In the genomic region with DNA sequence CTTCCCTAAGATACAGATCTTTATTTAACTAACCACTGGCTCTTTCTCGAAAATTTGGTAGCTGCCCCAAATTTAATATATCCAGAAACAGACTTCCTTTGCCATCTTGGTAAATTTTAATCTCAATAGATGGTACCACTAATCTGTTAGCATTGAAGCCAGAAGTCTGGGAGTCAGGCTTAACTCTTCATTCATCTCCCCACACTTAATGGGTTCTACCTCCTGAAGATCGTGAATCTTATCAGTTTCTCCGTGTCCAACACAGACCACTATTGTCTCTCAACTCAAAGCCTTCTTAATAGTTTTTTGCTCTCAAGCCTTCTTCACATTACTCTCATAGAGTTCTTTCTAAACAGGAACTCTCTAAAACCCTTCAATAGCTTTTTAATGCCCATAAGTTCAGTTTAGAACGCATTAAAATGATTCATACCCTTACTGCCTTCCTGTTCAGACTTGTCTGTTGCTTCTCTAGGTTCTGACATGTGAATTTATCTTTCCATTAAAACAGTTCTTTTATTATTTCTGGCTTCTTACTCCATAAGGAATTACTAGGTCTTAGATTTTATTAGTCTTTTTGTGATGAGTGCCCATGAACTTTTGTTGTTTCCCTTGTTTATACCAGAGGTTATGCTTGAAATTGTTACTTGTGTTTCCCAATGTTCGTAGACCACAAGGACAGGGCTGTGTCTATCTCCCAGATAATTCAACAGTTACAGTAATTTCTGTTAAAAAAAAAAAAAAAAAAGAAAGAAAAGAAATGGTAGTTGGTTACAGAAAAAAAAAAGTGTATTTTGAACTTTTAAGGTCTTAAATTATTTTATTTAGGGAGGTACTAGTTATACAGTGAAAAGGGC, we compare ENCODE assay signal across 1 cellular context.
TF ChIP-seq lines count a peak whose summit lies in the region.

No MANE protein-coding gene starts in this region.

TF ChIP-seq in HEK293, 187 proteins besides CTCF, POLR2A, EP300 and RAD21 (continued from another document and continues in another):
- TF ChIP-seq, protein P1, sequence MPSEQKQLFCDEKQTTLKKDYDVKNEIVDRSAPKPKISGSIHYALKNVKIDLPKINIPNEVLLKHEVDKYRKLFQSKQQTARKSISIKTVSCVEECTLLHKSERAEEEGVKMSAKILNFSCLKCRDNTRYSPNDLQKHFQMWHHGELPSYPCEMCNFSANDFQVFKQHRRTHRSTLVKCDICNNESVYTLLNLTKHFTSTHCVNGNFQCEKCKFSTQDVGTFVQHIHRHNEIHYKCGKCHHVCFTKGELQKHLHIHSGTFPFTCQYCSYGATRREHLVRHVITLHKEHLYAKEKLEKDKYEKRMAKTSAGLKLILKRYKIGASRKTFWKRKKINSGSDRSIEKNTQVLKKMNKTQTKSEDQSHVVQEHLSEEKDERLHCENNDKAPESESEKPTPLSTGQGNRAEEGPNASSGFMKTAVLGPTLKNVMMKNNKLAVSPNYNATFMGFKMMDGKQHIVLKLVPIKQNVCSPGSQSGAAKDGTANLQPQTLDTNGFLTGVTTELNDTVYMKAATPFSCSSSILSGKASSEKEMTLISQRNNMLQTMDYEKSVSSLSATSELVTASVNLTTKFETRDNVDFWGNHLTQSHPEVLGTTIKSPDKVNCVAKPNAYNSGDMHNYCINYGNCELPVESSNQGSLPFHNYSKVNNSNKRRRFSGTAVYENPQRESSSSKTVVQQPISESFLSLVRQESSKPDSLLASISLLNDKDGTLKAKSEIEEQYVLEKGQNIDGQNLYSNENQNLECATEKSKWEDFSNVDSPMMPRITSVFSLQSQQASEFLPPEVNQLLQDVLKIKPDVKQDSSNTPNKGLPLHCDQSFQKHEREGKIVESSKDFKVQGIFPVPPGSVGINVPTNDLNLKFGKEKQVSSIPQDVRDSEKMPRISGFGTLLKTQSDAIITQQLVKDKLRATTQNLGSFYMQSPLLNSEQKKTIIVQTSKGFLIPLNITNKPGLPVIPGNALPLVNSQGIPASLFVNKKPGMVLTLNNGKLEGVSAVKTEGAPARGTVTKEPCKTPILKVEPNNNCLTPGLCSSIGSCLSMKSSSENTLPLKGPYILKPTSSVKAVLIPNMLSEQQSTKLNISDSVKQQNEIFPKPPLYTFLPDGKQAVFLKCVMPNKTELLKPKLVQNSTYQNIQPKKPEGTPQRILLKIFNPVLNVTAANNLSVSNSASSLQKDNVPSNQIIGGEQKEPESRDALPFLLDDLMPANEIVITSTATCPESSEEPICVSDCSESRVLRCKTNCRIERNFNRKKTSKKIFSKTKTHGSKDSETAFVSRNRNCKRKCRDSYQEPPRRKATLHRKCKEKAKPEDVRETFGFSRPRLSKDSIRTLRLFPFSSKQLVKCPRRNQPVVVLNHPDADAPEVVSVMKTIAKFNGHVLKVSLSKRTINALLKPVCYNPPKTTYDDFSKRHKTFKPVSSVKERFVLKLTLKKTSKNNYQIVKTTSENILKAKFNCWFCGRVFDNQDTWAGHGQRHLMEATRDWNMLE (tag by site-specific recombination; conservative IDR thresholded peaks at IDR 0.05; ENCODE audit: low read depth), result no peak
- TF ChIP-seq ZNF768 (tag by site-specific recombination; IDR thresholded peaks at IDR 0.05) (no peak), ZNF169 (tag by site-specific recombination; IDR thresholded peaks at IDR 0.05) (no peak), ZNF202 (tag by site-specific recombination; IDR thresholded peaks at IDR 0.05; ENCODE audit: borderline replicate concordance) (no peak), ZNF514 (tag by site-specific recombination; IDR thresholded peaks at IDR 0.05) (no peak), ZNF555 (tag by site-specific recombination; conservative IDR thresholded peaks at IDR 0.05) (no peak), SETDB1 (IDR thresholded peaks at IDR 0.05; ENCODE audit: insufficient read length, low read length) (no peak), OVOL3 (tag by site-specific recombination; IDR thresholded peaks at IDR 0.05) (peak; percentile 87), MZF1 (tag by site-specific recombination; IDR thresholded peaks at IDR 0.05; ENCODE audit: borderline replicate concordance) (peak; percentile 66; the same call in 1 of the 2 replicates), KLF7 (tag by site-specific recombination; IDR thresholded peaks at IDR 0.05; ENCODE audit: borderline replicate concordance) (no peak), REPIN1 (tag by site-specific recombination; IDR thresholded peaks at IDR 0.05; ENCODE audit: low read depth) (no peak), ZNF114 (tag by site-specific recombination; IDR thresholded peaks at IDR 0.05) (no peak), ZBTB7A (tag by site-specific recombination; IDR thresholded peaks at IDR 0.05; ENCODE audit: low read depth) (no peak), SCRT1 (tag by site-specific recombination; IDR thresholded peaks at IDR 0.05; ENCODE audit: borderline replicate concordance) (peak; percentile 78; the same call in 1 of the 2 replicates), ZNF837 (tag by site-specific recombination; IDR thresholded peaks at IDR 0.05) (no peak), ZNF221 (tag by site-specific recombination; IDR thresholded peaks at IDR 0.05; ENCODE audit: borderline replicate concordance) (no peak), ZNF133 (tag by site-specific recombination; IDR thresholded peaks at IDR 0.05) (no peak), ZNF549 (tag by site-specific recombination; IDR thresholded peaks at IDR 0.05) (no peak), ZNF423 (tag by site-specific recombination; IDR thresholded peaks at IDR 0.05) (no peak), ZNF585B (tag by site-specific recombination; IDR thresholded peaks at IDR 0.05) (no peak), KLF10 (tag by site-specific recombination; IDR thresholded peaks at IDR 0.05) (no peak), ZNF677 (tag by site-specific recombination; IDR thresholded peaks at IDR 0.05) (no peak), BCL11A (tag by site-specific recombination; IDR thresholded peaks at IDR 0.05; ENCODE audit: low read depth) (peak; percentile 75), ZBTB48 (tag by site-specific recombination; IDR thresholded peaks at IDR 0.05) (no peak), ZNF510 (tag by site-specific recombination; IDR thresholded peaks at IDR 0.05; ENCODE audit: insufficient replicate concordance) (no peak), ZNF214 (tag by site-specific recombination; IDR thresholded peaks at IDR 0.05; ENCODE audit: borderline replicate concordance) (no peak), KLF16 (tag by site-specific recombination; IDR thresholded peaks at IDR 0.05) (no peak), ZNF132 (tag by site-specific recombination; IDR thresholded peaks at IDR 0.05; ENCODE audit: borderline replicate concordance) (no peak), ZNF658 (tag by site-specific recombination; IDR thresholded peaks at IDR 0.05) (no peak), ZNF747 (tag by site-specific recombination; IDR thresholded peaks at IDR 0.05) (no peak)
- TF ChIP-seq, protein P2, sequence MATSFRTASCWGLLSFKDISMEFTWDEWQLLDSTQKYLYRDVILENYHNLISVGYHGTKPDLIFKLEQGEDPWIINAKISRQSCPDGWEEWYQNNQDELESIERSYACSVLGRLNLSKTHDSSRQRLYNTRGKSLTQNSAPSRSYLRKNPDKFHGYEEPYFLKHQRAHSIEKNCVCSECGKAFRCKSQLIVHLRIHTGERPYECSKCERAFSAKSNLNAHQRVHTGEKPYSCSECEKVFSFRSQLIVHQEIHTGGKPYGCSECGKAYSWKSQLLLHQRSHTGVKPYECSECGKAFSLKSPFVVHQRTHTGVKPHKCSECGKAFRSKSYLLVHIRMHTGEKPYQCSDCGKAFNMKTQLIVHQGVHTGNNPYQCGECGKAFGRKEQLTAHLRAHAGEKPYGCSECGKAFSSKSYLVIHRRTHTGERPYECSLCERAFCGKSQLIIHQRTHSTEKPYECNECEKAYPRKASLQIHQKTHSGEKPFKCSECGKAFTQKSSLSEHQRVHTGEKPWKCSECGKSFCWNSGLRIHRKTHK (tag by site-specific recombination; IDR thresholded peaks at IDR 0.05), result no peak
- TF ChIP-seq, protein P3, sequence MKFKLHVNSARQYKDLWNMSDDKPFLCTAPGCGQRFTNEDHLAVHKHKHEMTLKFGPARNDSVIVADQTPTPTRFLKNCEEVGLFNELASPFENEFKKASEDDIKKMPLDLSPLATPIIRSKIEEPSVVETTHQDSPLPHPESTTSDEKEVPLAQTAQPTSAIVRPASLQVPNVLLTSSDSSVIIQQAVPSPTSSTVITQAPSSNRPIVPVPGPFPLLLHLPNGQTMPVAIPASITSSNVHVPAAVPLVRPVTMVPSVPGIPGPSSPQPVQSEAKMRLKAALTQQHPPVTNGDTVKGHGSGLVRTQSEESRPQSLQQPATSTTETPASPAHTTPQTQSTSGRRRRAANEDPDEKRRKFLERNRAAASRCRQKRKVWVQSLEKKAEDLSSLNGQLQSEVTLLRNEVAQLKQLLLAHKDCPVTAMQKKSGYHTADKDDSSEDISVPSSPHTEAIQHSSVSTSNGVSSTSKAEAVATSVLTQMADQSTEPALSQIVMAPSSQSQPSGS (tag by site-specific recombination; IDR thresholded peaks at IDR 0.05; ENCODE audit: low read depth), result no peak
- TF ChIP-seq, protein P4, sequence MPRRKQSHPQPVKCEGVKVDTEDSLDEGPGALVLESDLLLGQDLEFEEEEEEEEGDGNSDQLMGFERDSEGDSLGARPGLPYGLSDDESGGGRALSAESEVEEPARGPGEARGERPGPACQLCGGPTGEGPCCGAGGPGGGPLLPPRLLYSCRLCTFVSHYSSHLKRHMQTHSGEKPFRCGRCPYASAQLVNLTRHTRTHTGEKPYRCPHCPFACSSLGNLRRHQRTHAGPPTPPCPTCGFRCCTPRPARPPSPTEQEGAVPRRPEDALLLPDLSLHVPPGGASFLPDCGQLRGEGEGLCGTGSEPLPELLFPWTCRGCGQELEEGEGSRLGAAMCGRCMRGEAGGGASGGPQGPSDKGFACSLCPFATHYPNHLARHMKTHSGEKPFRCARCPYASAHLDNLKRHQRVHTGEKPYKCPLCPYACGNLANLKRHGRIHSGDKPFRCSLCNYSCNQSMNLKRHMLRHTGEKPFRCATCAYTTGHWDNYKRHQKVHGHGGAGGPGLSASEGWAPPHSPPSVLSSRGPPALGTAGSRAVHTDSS (tag by site-specific recombination; IDR thresholded peaks at IDR 0.05), result no peak
- TF ChIP-seq, protein P5, sequence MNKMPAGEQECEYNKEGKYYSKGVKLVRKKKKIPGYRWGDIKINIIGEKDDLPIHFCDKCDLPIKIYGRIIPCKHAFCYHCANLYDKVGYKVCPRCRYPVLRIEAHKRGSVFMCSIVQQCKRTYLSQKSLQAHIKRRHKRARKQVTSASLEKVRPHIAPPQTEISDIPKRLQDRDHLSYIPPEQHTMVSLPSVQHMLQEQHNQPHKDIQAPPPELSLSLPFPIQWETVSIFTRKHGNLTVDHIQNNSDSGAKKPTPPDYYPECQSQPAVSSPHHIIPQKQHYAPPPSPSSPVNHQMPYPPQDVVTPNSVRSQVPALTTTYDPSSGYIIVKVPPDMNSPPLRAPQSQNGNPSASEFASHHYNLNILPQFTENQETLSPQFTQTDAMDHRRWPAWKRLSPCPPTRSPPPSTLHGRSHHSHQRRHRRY (tag by site-specific recombination; IDR thresholded peaks at IDR 0.05), result no peak
- TF ChIP-seq, protein P6, sequence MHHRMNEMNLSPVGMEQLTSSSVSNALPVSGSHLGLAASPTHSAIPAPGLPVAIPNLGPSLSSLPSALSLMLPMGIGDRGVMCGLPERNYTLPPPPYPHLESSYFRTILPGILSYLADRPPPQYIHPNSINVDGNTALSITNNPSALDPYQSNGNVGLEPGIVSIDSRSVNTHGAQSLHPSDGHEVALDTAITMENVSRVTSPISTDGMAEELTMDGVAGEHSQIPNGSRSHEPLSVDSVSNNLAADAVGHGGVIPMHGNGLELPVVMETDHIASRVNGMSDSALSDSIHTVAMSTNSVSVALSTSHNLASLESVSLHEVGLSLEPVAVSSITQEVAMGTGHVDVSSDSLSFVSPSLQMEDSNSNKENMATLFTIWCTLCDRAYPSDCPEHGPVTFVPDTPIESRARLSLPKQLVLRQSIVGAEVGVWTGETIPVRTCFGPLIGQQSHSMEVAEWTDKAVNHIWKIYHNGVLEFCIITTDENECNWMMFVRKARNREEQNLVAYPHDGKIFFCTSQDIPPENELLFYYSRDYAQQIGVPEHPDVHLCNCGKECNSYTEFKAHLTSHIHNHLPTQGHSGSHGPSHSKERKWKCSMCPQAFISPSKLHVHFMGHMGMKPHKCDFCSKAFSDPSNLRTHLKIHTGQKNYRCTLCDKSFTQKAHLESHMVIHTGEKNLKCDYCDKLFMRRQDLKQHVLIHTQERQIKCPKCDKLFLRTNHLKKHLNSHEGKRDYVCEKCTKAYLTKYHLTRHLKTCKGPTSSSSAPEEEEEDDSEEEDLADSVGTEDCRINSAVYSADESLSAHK (tag by site-specific recombination; IDR thresholded peaks at IDR 0.05), result peak; percentile 87
- TF ChIP-seq, protein P7, sequence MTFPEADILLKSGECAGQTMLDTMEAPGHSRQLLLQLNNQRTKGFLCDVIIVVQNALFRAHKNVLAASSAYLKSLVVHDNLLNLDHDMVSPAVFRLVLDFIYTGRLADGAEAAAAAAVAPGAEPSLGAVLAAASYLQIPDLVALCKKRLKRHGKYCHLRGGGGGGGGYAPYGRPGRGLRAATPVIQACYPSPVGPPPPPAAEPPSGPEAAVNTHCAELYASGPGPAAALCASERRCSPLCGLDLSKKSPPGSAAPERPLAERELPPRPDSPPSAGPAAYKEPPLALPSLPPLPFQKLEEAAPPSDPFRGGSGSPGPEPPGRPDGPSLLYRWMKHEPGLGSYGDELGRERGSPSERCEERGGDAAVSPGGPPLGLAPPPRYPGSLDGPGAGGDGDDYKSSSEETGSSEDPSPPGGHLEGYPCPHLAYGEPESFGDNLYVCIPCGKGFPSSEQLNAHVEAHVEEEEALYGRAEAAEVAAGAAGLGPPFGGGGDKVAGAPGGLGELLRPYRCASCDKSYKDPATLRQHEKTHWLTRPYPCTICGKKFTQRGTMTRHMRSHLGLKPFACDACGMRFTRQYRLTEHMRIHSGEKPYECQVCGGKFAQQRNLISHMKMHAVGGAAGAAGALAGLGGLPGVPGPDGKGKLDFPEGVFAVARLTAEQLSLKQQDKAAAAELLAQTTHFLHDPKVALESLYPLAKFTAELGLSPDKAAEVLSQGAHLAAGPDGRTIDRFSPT (tag by site-specific recombination; IDR thresholded peaks at IDR 0.05), result no peak
- TF ChIP-seq, protein P8, sequence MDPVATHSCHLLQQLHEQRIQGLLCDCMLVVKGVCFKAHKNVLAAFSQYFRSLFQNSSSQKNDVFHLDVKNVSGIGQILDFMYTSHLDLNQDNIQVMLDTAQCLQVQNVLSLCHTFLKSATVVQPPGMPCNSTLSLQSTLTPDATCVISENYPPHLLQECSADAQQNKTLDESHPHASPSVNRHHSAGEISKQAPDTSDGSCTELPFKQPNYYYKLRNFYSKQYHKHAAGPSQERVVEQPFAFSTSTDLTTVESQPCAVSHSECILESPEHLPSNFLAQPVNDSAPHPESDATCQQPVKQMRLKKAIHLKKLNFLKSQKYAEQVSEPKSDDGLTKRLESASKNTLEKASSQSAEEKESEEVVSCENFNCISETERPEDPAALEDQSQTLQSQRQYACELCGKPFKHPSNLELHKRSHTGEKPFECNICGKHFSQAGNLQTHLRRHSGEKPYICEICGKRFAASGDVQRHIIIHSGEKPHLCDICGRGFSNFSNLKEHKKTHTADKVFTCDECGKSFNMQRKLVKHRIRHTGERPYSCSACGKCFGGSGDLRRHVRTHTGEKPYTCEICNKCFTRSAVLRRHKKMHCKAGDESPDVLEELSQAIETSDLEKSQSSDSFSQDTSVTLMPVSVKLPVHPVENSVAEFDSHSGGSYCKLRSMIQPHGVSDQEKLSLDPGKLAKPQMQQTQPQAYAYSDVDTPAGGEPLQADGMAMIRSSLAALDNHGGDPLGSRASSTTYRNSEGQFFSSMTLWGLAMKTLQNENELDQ (tag by site-specific recombination; IDR thresholded peaks at IDR 0.05; ENCODE audit: low read depth), result no peak
